In genomic region chr16:87965973-87966667, GRCh38 we compare ENCODE assay signal across 10 cellular contexts. TPM values are rescaled to one million over a fixed set of nuclear protein-coding genes. Genes with fewer than 3 reads are reported as not detected.
DNase-seq lines count a peak whose midpoint lies in the region; ATAC-seq and TF ChIP-seq lines count a peak whose summit lies in the region.
"Had no signal": no experiment of that assay in that cellular context is flagged by ENCODE, and none has a peak within 500 bp of the region (broad histone marks: within the 10 kb centered on the region; RNA-seq: fewer than 3 reads in every experiment).

No MANE protein-coding gene starts in this region.

- H3K36me3 ChIP-seq in breast epithelium (no peaks in the 10 kb centered on the region), mucosa of rectum (ENCODE audit: control insufficient read depth in 2 of 2, insufficient read depth in 2 of 2, low read length in 2 of 2) (no peaks in the 10 kb centered on the region), uterus (no peaks in the 10 kb centered on the region)

- no peaks in the 10 kb centered on the region for H3K27me3 Mint-ChIP-seq in MCF 10A (ENCODE audit: insufficient read depth, unreplicated experiment)

- H3K27ac ChIP-seq in breast epithelium (peak overlapping the region; percentile 87 to 94), dorsolateral prefrontal cortex (peak overlapping the region in 56 of 59 donors; percentile 2 to 87 (median 66)), mucosa of rectum (ENCODE audit: low read depth in 2 of 2, low read length in 2 of 2) (peak overlapping the region; percentile 9 to 53), uterus (peak overlapping the region; percentile 75 to 87)

- POLR2A ChIA-PET in MCF 10A (lab: Yijun Ruan, JAX) = interaction anchor here (1.2 to 1.5 kb wide), 2 partner anchors 13 to 15 kb away, joined by 5 read pairs; partner anchors contain the start of gene BANP

- TF ChIP-seq POLR2A in breast epithelium (IDR thresholded peaks at IDR 0.05) (no peak), uterus (IDR thresholded peaks at IDR 0.05) (no peak)

- DNase-seq in breast epithelium (ENCODE audit: low spot score in 2 of 2) = no peak
- DNase-seq in MCF 10A (ENCODE audit: unreplicated experiment) = no peak
- DNase-seq in dorsolateral prefrontal cortex = no peak
- DNase-seq in uterus = no peak

- intact Hi-C loops in breast epithelium (cut with DNase I; ENCODE audit: low total_unique reads) (no loop called here), MCF 10A (cut with micrococcal nuclease) (no loop called here), dorsolateral prefrontal cortex (cut with DNase I) (no loop called here), uterus (cut with DNase I; ENCODE audit: low total_unique reads) (no loop called here)

- peaks cover 10% of the 10 kb centered on the region for H3K4me1 Mint-ChIP-seq in MCF 10A (ENCODE audit: insufficient read depth, unreplicated experiment)

- H3K27me3 ChIP-seq in breast epithelium (no peaks in the 10 kb centered on the region), dorsolateral prefrontal cortex (no peaks in the 10 kb centered on the region), mucosa of rectum (ENCODE audit: control insufficient read depth in 2 of 2, insufficient read depth in 2 of 2, low read length in 2 of 2) (no peaks in the 10 kb centered on the region), uterus (no peaks in the 10 kb centered on the region)

- TF ChIP-seq CTCF in breast epithelium (IDR thresholded peaks at IDR 0.05) = no peak
- TF ChIP-seq CTCF in MCF 10A (IDR thresholded peaks at IDR 0.05; ENCODE audit: unreplicated experiment) = no peak
- no peak for TF ChIP-seq CTCF in dorsolateral prefrontal cortex (IDR thresholded peaks at IDR 0.05 in 54 of 56, conservative IDR thresholded peaks at IDR 0.05 in 2 of 56; ENCODE audit: low read depth in 1 of 56, partially characterized antibody in 56 of 56)
- TF ChIP-seq CTCF in uterus (IDR thresholded peaks at IDR 0.05) = no peak

- peak overlapping the region in 2 of 3 donors; percentile 26 to 58 for H3K4me3 ChIP-seq in breast epithelium
- H3K4me3 ChIP-seq in dorsolateral prefrontal cortex = peak overlapping the region in 4 of 59 donors; percentile 5 to 40 (median 36)
- no peak overlapping the region for H3K4me3 ChIP-seq in mucosa of rectum (ENCODE audit: low read length in 2 of 2)
- H3K4me3 ChIP-seq in uterus = no peak overlapping the region

- H3K9ac ChIP-seq in mucosa of rectum (ENCODE audit: low read depth in 1 of 2, low read length in 2 of 2) = peak overlapping the region in 1 of 2 donors; percentile 47

- H3K4me1 ChIP-seq in breast epithelium (peaks cover 5 to 7% of the 10 kb centered on the region in 2 donors), mucosa of rectum (ENCODE audit: control insufficient read depth in 2 of 2, insufficient read depth in 2 of 2, low read length in 2 of 2) (peaks cover 11 to 17% of the 10 kb centered on the region in 2 donors), uterus (peaks cover 9 to 12% of the 10 kb centered on the region in 2 donors)

- H3K9me3 ChIP-seq in breast epithelium = no peaks in the 10 kb centered on the region
- no peaks in the 10 kb centered on the region for H3K9me3 ChIP-seq in mucosa of rectum (ENCODE audit: control insufficient read depth in 2 of 2, low read length in 2 of 2)
- peaks cover 0 to 1% of the 10 kb centered on the region in 2 donors for H3K9me3 ChIP-seq in uterus

- H3K4me3 Mint-ChIP-seq in MCF 10A (ENCODE audit: unreplicated experiment) = no peak overlapping the region

- ATAC-seq in HG02588 (IDR thresholded peaks at IDR 0.05; ENCODE audit: unreplicated experiment) (no peak), GM21381 (IDR thresholded peaks at IDR 0.05; ENCODE audit: unreplicated experiment) (no peak), HG02759 (IDR thresholded peaks at IDR 0.05; ENCODE audit: unreplicated experiment) (no peak)

- CTCF ChIA-PET in MCF 10A (lab: Yijun Ruan, JAX) = no interaction called here

- H3K9me3 Mint-ChIP-seq in MCF 10A (ENCODE audit: unreplicated experiment) = peaks cover 6% of the 10 kb centered on the region

- H3K27ac Mint-ChIP-seq in MCF 10A (ENCODE audit: low read depth, unreplicated experiment) = no peak overlapping the region

- H3K36me3 Mint-ChIP-seq in MCF 10A (ENCODE audit: insufficient read depth, unreplicated experiment) = peaks cover 2% of the 10 kb centered on the region

- BruUV-seq in MCF 10A (replicated peaks; lab: Mats Ljungman, UMichigan) = no TSS peak

RNA-seq across cellular contexts. Expression of gene BANP, which starts 14.9 kb away (rescaled TPM):
- 10 to 100 TPM; 21.9 to 45.4 (median 32.4) TPM for total RNA-seq in breast epithelium
- 38.2 and 41.5 TPM in 2 replicates for total RNA-seq in MCF 10A (2022)
- 10 to 100 TPM; 17.6 to 85.0 (median 34.7) TPM for total RNA-seq in dorsolateral prefrontal cortex
- total RNA-seq in uterus = 10 to 100 TPM in 3 of 4 donors, 1 to 10 TPM in 1; 7.4 to 45.5 (median 20.3) TPM

RNA-seq across cellular contexts. Expression of gene CA5A, which starts 29.8 kb away (rescaled TPM):
- not detected for total RNA-seq in breast epithelium
- not detected in 2 replicates for total RNA-seq in MCF 10A (2022)
- 1 to 10 TPM in 22 of 120 experiments, under 1 TPM in 64, not detected in 34; 0.06 to 2.7 (median 0.56) TPM for total RNA-seq in dorsolateral prefrontal cortex
- not detected for total RNA-seq in uterus
- total RNA-seq: bronchial epithelial cell, posterior vena cava had no signal

Comparison
In these comparisons a context has a peak if more than half of its experiments do, and no peak if none do; other contexts are left out.
1. H3K27ac ChIP-seq: peak in every context shown above with its lines; median percentile 90 in breast epithelium; 81 in uterus; 66 in dorsolateral prefrontal cortex; 31 in mucosa of rectum.
2. H3K4me3 ChIP-seq: peak in breast epithelium (2 of 3); none in mucosa of rectum (0 of 2) and uterus (0 of 2).